ENCODE assay signal across 8 cellular contexts in genomic region chr22:24805790-24806662, GRCh38. TPM values are rescaled to one million over a fixed set of nuclear protein-coding genes. Genes with fewer than 3 reads are reported as not detected.
DNase-seq lines count a peak whose midpoint lies in the region; TF ChIP-seq lines count a peak whose summit lies in the region.

Gene SGSM1 (plus strand): TSS chr22:24806211. CDS start chr22:24806326, 115 bp downstream.

- peak within 1 kb of the TSS; percentile 63 for H3K4me3 ChIP-seq in CD8-positive, alpha-beta memory T cell (ENCODE audit: low read length)

- peak within 1 kb of the TSS; percentile 1 to 95 (median 73) for H3K27ac Mint-ChIP-seq in CD8-positive, alpha-beta memory T cell

- H3K36me3 ChIP-seq in CD8-positive, alpha-beta memory T cell (ENCODE audit: insufficient read depth, low read length) = no peaks in the 10 kb centered on the region

- H3K9me3 ChIP-seq in CD8-positive, alpha-beta memory T cell (ENCODE audit: low read length) = no peaks in the 10 kb centered on the region

- no peaks in the 10 kb centered on the region for H3K27me3 ChIP-seq in CD8-positive, alpha-beta memory T cell (ENCODE audit: insufficient read depth, low read length, poor library complexity, severe bottlenecking)

- no peaks in the 10 kb centered on the region for H3K9me3 Mint-ChIP-seq in CD8-positive, alpha-beta memory T cell

- CTCF ChIA-PET in CD8-positive, alpha-beta memory T cell (lab: Charles Lee) = no interaction called here
- CTCF ChIA-PET in HEK293T (lab: Yijun Ruan, JAX) = interaction anchor here (0.6 to 1.1 kb wide), 2 partner anchors 9 to 229 kb away, joined by 3 read pairs; no protein-coding TSS in a partner anchor

- H3K4me1 ChIP-seq in CD8-positive, alpha-beta memory T cell (ENCODE audit: insufficient read depth, low read length) = no peaks in the 10 kb centered on the region

- no peak within 1 kb of the TSS for H3K27ac ChIP-seq in CD8-positive, alpha-beta memory T cell (ENCODE audit: low read depth, low read length)

- H3K4me3 Mint-ChIP-seq in CD8-positive, alpha-beta memory T cell = peak within 1 kb of the TSS; percentile 73 to 93 (median 79)

- no peaks in the 10 kb centered on the region for H3K36me3 Mint-ChIP-seq in CD8-positive, alpha-beta memory T cell

- peak; percentile 47 to 77 (median 64) for DNase-seq in CD8-positive, alpha-beta memory T cell
- DNase-seq in HEK293T (ENCODE audit: extremely low spot score) = peak; percentile 99
- peak; percentile 61 for DNase-seq in NCI-H774 (lab: John Stamatoyannopoulos, UW)
- peak; percentile 27 to 63 for DNase-seq in activated CD8-positive, alpha-beta memory T cell treated with anti-CD3 and anti-CD28 coated beads for 1 hour (ENCODE audit: extremely low read depth in 1 of 2, low read depth in 1 of 2)
- peak; percentile 57 for DNase-seq in effector CD4-positive, alpha-beta T cell
- DNase-seq in medulla oblongata (ENCODE audit: extremely low spot score) = peak; percentile 79
- DNase-seq in stimulated activated CD4-positive, alpha-beta T cell treated with anti-CD3 and anti-CD28 coated beads, TNF-alpha, amount 100 ng/mL, for 4 hours (ENCODE audit: low read depth in 3 of 3) = peak; percentile 37 to 59 (median 41)
- no peak for DNase-seq in NCI-H187 (lab: John Stamatoyannopoulos, UW)

- POLR2A ChIA-PET in CD8-positive, alpha-beta memory T cell (lab: Charles Lee) = interaction anchor here (1.0 kb wide), 1 partner anchor 32 kb away, joined by 3 read pairs; no protein-coding TSS in a partner anchor
- POLR2A ChIA-PET in HEK293T (lab: Yijun Ruan, JAX) = interaction anchor here (0.7 to 1.0 kb wide), 2 partner anchors 12 to 34 kb away, joined by 3 to 4 read pairs; no protein-coding TSS in a partner anchor

- peaks cover 13 to 20% (median 17%) of the 10 kb centered on the region in 3 donors for H3K4me1 Mint-ChIP-seq in CD8-positive, alpha-beta memory T cell

- peaks cover 0 to 3% of the 10 kb centered on the region in 2 donors for H3K27me3 Mint-ChIP-seq in CD8-positive, alpha-beta memory T cell

TF ChIP-seq in HEK293T, 16 proteins besides CTCF, POLR2A, EP300 and RAD21:
- TF ChIP-seq FOXM1 (IDR thresholded peaks at IDR 0.05; ENCODE audit: borderline replicate concordance) (no peak), SP1 (IDR thresholded peaks at IDR 0.05) (no peak), HDGF (IDR thresholded peaks at IDR 0.05; ENCODE audit: borderline replicate concordance) (no peak), ARNT (IDR thresholded peaks at IDR 0.05) (peak; percentile 73), BHLHE40 (IDR thresholded peaks at IDR 0.05; ENCODE audit: borderline replicate concordance) (no peak), SUZ12 (IDR thresholded peaks at IDR 0.05) (no peak), CTBP1 (IDR thresholded peaks at IDR 0.05; ENCODE audit: borderline replicate concordance) (no peak), ELF4 (IDR thresholded peaks at IDR 0.05) (no peak), ZNF384 (IDR thresholded peaks at IDR 0.05) (no peak), LEF1 (IDR thresholded peaks at IDR 0.05; ENCODE audit: borderline replicate concordance) (peak; percentile 57; the same call in 1 of the 2 replicates), FOXK2 (IDR thresholded peaks at IDR 0.05) (no peak), PKNOX1 (IDR thresholded peaks at IDR 0.05) (peak; percentile 83), L3MBTL2 (conservative IDR thresholded peaks at IDR 0.05) (peak; percentile 91), NFRKB (IDR thresholded peaks at IDR 0.05) (no peak), FOXA1 (IDR thresholded peaks at IDR 0.05) (no peak), TARDBP (IDR thresholded peaks at IDR 0.05) (no peak)

RNA-seq across cellular contexts. Expression of gene SGSM1, which starts in this region (rescaled TPM):
- total RNA-seq in CD8-positive, alpha-beta memory T cell = under 1 TPM; 0.09 to 0.31 TPM
- 0.28 TPM for polyA plus RNA-seq in CD8-positive, alpha-beta memory T cell

Comparison
In these comparisons a context has a peak if more than half of its experiments do, and no peak if none do; other contexts are left out.
1. Peak in DNase-seq and H3K4me3 ChIP-seq in CD8-positive, alpha-beta memory T cell; RNA of the gene not detected or under 1 TPM.
2. DNase-seq: peak in HEK293T (single experiment), NCI-H774 (single experiment), activated CD8-positive, alpha-beta memory T cell treated with anti-CD3 and anti-CD28 coated beads for 1 hour (2 of 2), effector CD4-positive, alpha-beta T cell (single experiment), medulla oblongata (single experiment) and stimulated activated CD4-positive, alpha-beta T cell treated with anti-CD3 and anti-CD28 coated beads, TNF-alpha, amount 100 ng/mL, for 4 hours (3 of 3); none in NCI-H187 (0 of 2).